27 cellular contexts compared by ENCODE assay signal in genomic region chr11:1281326-1281973, GRCh38. TPM values are rescaled to one million over a fixed set of nuclear protein-coding genes. Genes with fewer than 3 reads are reported as not detected.
DNase-seq lines count a peak whose midpoint lies in the region; ATAC-seq and TF ChIP-seq lines count a peak whose summit lies in the region.
"Had no signal": no experiment of that assay in that cellular context is flagged by ENCODE, and none has a peak within 500 bp of the region (broad histone marks: within the 10 kb centered on the region; RNA-seq: fewer than 3 reads in every experiment).

No MANE protein-coding gene starts in this region.

- H3K9me3 ChIP-seq in upper lobe of left lung (no peaks in the 10 kb centered on the region), stomach (no peaks in the 10 kb centered on the region)
- H3K9me3 ChIP-seq: BE2C, esophagus muscularis mucosa had no signal

- peak overlapping the region in 55 of 59 donors; percentile 6 to 89 (median 72) for H3K27ac ChIP-seq in dorsolateral prefrontal cortex
- peak overlapping the region; percentile 27 to 79 (median 57) for H3K27ac ChIP-seq in upper lobe of left lung
- no peak overlapping the region for H3K27ac ChIP-seq in stomach

- peak overlapping the region; percentile 54 for H3K27ac Mint-ChIP-seq in activated CD4-positive, alpha-beta T cell treated with anti-CD3 and anti-CD28 coated beads, Interleukin-2, amount 10 ng/mL, durations not matched to agents 24 days and 14 days
- H3K27ac Mint-ChIP-seq: activated T-helper 1 cell treated with anti-CD3 and anti-CD28 coated beads, Interleukin-12 subunit alpha, Interleukin-12 subunit beta, Interleukin-2, Interleukin-4 antibody, amounts not matched to agents 30 ng/mL and 10 ng/mL and 1 ng/mL, durations not matched to agents 14 hours and 24 hours and 36 hours; stimulated activated naive B cell treated with anti-CD40 and anti-IgM and Interleukin-4, amounts not matched to agents 10 μg/mL and 1 μg/mL and 100 μg/mL, for 72 hours; T-helper 1 cell treated with Interleukin-12 subunit alpha and Interleukin-12 subunit beta and Interleukin-4 antibody, amounts not matched to agents 30 μg/mL and 1 μg/mL, for 36 hours had no signal

- H3K4me1 ChIP-seq in upper lobe of left lung (peaks cover 4 to 10% (median 7%) of the 10 kb centered on the region in 4 donors), stomach (peaks cover 0 to 10% (median 0%) of the 10 kb centered on the region in 4 donors)
- H3K4me1 ChIP-seq: BE2C had no signal

- TF ChIP-seq EP300 in upper lobe of left lung (IDR thresholded peaks at IDR 0.05) (no peak), stomach (IDR thresholded peaks at IDR 0.05) (no peak)

- no peaks in the 10 kb centered on the region for H3K9me3 Mint-ChIP-seq in activated CD4-positive, alpha-beta T cell treated with anti-CD3 and anti-CD28 coated beads, Interleukin-2, amount 10 ng/mL, durations not matched to agents 24 days and 14 days
- H3K9me3 Mint-ChIP-seq: activated T-helper 1 cell treated with anti-CD3 and anti-CD28 coated beads, Interleukin-12 subunit alpha, Interleukin-12 subunit beta, Interleukin-2, Interleukin-4 antibody, amounts not matched to agents 30 ng/mL and 10 ng/mL and 1 ng/mL, durations not matched to agents 14 hours and 24 hours and 36 hours; central memory CD8-positive, alpha-beta T cell; stimulated activated naive B cell treated with anti-CD40 and anti-IgM and Interleukin-4, amounts not matched to agents 10 μg/mL and 1 μg/mL and 100 μg/mL, for 72 hours; T-helper 1 cell treated with Interleukin-12 subunit alpha and Interleukin-12 subunit beta and Interleukin-4 antibody, amounts not matched to agents 30 μg/mL and 1 μg/mL, for 36 hours had no signal

- ATAC-seq in upper lobe of left lung (ENCODE audit: low FRiP score in 2 of 2) (no peak), GM19463 (IDR thresholded peaks at IDR 0.05; ENCODE audit: unreplicated experiment) (no peak)
- ATAC-seq: GM12878; PC-3; stimulated activated naive B cell treated with anti-CD40 and anti-IgM and Interleukin-4, amounts not matched to agents 10 μg/mL and 1 μg/mL and 100 μg/mL, for 72 hours had no signal

- no peak overlapping the region for H3K4me3 Mint-ChIP-seq in activated CD4-positive, alpha-beta T cell treated with anti-CD3 and anti-CD28 coated beads, Interleukin-2, amount 10 ng/mL, durations not matched to agents 24 days and 14 days
- H3K4me3 Mint-ChIP-seq: activated T-helper 1 cell treated with anti-CD3 and anti-CD28 coated beads, Interleukin-12 subunit alpha, Interleukin-12 subunit beta, Interleukin-2, Interleukin-4 antibody, amounts not matched to agents 30 ng/mL and 10 ng/mL and 1 ng/mL, durations not matched to agents 14 hours and 24 hours and 36 hours; central memory CD8-positive, alpha-beta T cell; stimulated activated naive B cell treated with anti-CD40 and anti-IgM and Interleukin-4, amounts not matched to agents 10 μg/mL and 1 μg/mL and 100 μg/mL, for 72 hours; T-helper 1 cell treated with Interleukin-12 subunit alpha and Interleukin-12 subunit beta and Interleukin-4 antibody, amounts not matched to agents 30 μg/mL and 1 μg/mL, for 36 hours had no signal

- H3K27me3 Mint-ChIP-seq in activated CD4-positive, alpha-beta T cell treated with anti-CD3 and anti-CD28 coated beads, Interleukin-2, amount 10 ng/mL, durations not matched to agents 24 days and 14 days = no peaks in the 10 kb centered on the region
- H3K27me3 Mint-ChIP-seq: central memory CD8-positive, alpha-beta T cell; stimulated activated naive B cell treated with anti-CD40 and anti-IgM and Interleukin-4, amounts not matched to agents 10 μg/mL and 1 μg/mL and 100 μg/mL, for 72 hours had no signal

- TF ChIP-seq POLR2A in upper lobe of left lung (IDR thresholded peaks at IDR 0.05) = no peak
- no peak for TF ChIP-seq POLR2A in stomach (IDR thresholded peaks at IDR 0.05)

- intact Hi-C loops in activated CD4-positive, alpha-beta T cell treated with anti-CD3 and anti-CD28 coated beads, Interleukin-2, amount 10 ng/mL, durations not matched to agents 24 days and 14 days (cut with micrococcal nuclease) = no loop called here
- intact Hi-C loops in dorsolateral prefrontal cortex (cut with DNase I) = no loop called here
- intact Hi-C loops in stomach (cut with DNase I; ENCODE audit: low total_unique reads) = no loop called here

- H3K36me3 ChIP-seq in upper lobe of left lung (peaks cover 14 to 91% (median 75%) of the 10 kb centered on the region in 4 donors), stomach (peaks cover 57 to 100% (median 98%) of the 10 kb centered on the region in 4 donors)
- H3K36me3 ChIP-seq: BE2C had no signal

- H3K27me3 ChIP-seq in dorsolateral prefrontal cortex = no peaks in the 10 kb centered on the region
- H3K27me3 ChIP-seq in upper lobe of left lung = no peaks in the 10 kb centered on the region
- no peaks in the 10 kb centered on the region for H3K27me3 ChIP-seq in stomach
- H3K27me3 ChIP-seq: BE2C, esophagus muscularis mucosa had no signal

- peak overlapping the region in 1 of 59 donors; percentile 7 for H3K4me3 ChIP-seq in dorsolateral prefrontal cortex
- H3K4me3 ChIP-seq in upper lobe of left lung = no peak overlapping the region
- no peak overlapping the region for H3K4me3 ChIP-seq in stomach
- H3K4me3 ChIP-seq: esophagus muscularis mucosa, GM12878, smooth muscle cell had no signal

- H3K4me1 Mint-ChIP-seq in activated CD4-positive, alpha-beta T cell treated with anti-CD3 and anti-CD28 coated beads, Interleukin-2, amount 10 ng/mL, durations not matched to agents 24 days and 14 days = no peaks in the 10 kb centered on the region
- H3K4me1 Mint-ChIP-seq: stimulated activated naive B cell treated with anti-CD40 and anti-IgM and Interleukin-4, amounts not matched to agents 10 μg/mL and 1 μg/mL and 100 μg/mL, for 72 hours had no signal

- DNase-seq in activated CD4-positive, alpha-beta T cell treated with anti-CD3 and anti-CD28 coated beads, Interleukin-2, amount 10 ng/mL, durations not matched to agents 24 days and 14 days = no peak
- DNase-seq in activated CD4-positive, alpha-beta T cell treated with anti-CD3 and anti-CD28 coated beads for 1 hour = no peak
- peak in 4 of 10 donors; percentile 55 to 69 (median 57) for DNase-seq in dorsolateral prefrontal cortex
- peak; percentile 41 for DNase-seq in iris pigment epithelial cell (ENCODE audit: low read depth)
- DNase-seq in upper lobe of left lung = peak in 1 of 2 donors; percentile 71
- DNase-seq in stomach = no peak
- DNase-seq in cortex of kidney (lab: John Stamatoyannopoulos, UW) = no peak
- DNase-seq: 8988T; activated CD4-positive, alpha-beta T cell treated with anti-CD3 and anti-CD28 coated beads for 48 hours; activated naive CD4-positive, alpha-beta T cell treated with anti-CD3 and anti-CD28 coated beads, Interleukin-2, amount 50 U/mL, for 16 hours; BE2C; DMS79; effector CD4-positive, alpha-beta T cell; NCI-H2081; NCI-H446; PC-3; stimulated activated CD4-positive, alpha-beta T cell treated with anti-CD3 and anti-CD28 coated beads, Interleukin-2, amount 100 ng/mL, for 48 hours; stimulated activated naive B cell treated with anti-CD40 and anti-IgM and Interleukin-4, amounts not matched to agents 10 μg/mL and 1 μg/mL and 100 μg/mL, for 72 hours had no signal

- peaks cover 12% of the 10 kb centered on the region for H3K36me3 Mint-ChIP-seq in activated CD4-positive, alpha-beta T cell treated with anti-CD3 and anti-CD28 coated beads, Interleukin-2, amount 10 ng/mL, durations not matched to agents 24 days and 14 days (ENCODE audit: low read depth)

- WGBS in upper lobe of left lung, 2 donors = 75 to 86% methylated on average over 13 to 33 of the region's 33 CpGs
- WGBS in stomach, 5 donors = 82 to 93% (median 90%) methylated on average over 11 to 33 of the region's 33 CpGs

- TF ChIP-seq CTCF in dorsolateral prefrontal cortex (IDR thresholded peaks at IDR 0.05 in 54 of 56, conservative IDR thresholded peaks at IDR 0.05 in 2 of 56; ENCODE audit: low read depth in 1 of 56, partially characterized antibody in 56 of 56) (no peak), upper lobe of left lung (IDR thresholded peaks at IDR 0.05) (no peak), stomach (IDR thresholded peaks at IDR 0.05) (no peak)

RNA-seq across cellular contexts. Expression of gene TOLLIP, which starts 28.0 kb away (rescaled TPM):
- total RNA-seq in activated CD4-positive, alpha-beta T cell treated with anti-CD3 and anti-CD28 coated beads, Interleukin-2, amount 10 ng/mL, durations not matched to agents 24 days and 14 days = 32.4 and 38.9 TPM in 2 replicates
- total RNA-seq in dorsolateral prefrontal cortex (100 to 1,000 TPM; 129 to 348 (median 261) TPM), upper lobe of left lung (10 to 100 TPM; 39.5 to 97.4 (median 53.4) TPM), stomach (100 to 1,000 TPM in 1 of 5 donors, 10 to 100 TPM in 4; 14.9 to 119 (median 55.4) TPM)
- polyA plus RNA-seq in stomach = 10 to 100 TPM; 23.9 to 29.3 (median 26.9) TPM

RNA-seq across cellular contexts. Expression of gene MUC5B, which starts 58.6 kb away (rescaled TPM):
- total RNA-seq in activated CD4-positive, alpha-beta T cell treated with anti-CD3 and anti-CD28 coated beads, Interleukin-2, amount 10 ng/mL, durations not matched to agents 24 days and 14 days = not detected in 2 replicates
- total RNA-seq in dorsolateral prefrontal cortex = 1 to 10 TPM in 8 of 120 experiments, under 1 TPM in 54, not detected in 58; 0.03 to 2.2 (median 0.22) TPM
- total RNA-seq in upper lobe of left lung = 10 to 100 TPM in 4 of 6 donors, 1 to 10 TPM in 2; 3.2 to 54.5 (median 16.2) TPM
- 100 to 1,000 TPM in 1 of 5 donors, 10 to 100 TPM in 2, 1 to 10 TPM in 2; 5.8 to 516 (median 38.5) TPM for total RNA-seq in stomach
- polyA plus RNA-seq in stomach = 1 to 10 TPM in 1 of 3 donors, under 1 TPM in 2; under 0.01 to 5.4 (median 0.68) TPM
- total RNA-seq: activated T-helper 1 cell treated with anti-CD3 and anti-CD28 coated beads, Interleukin-12 subunit alpha, Interleukin-12 subunit beta, Interleukin-2, Interleukin-4 antibody, amounts not matched to agents 30 ng/mL and 10 ng/mL and 1 ng/mL, durations not matched to agents 14 hours and 24 hours and 36 hours; LHCN-M2; pulmonary artery endothelial cell; smooth muscle cell had no signal
- polyA plus RNA-seq: GM12878, smooth muscle cell had no signal

Comparison
In these comparisons a context has a peak if more than half of its experiments do, and no peak if none do; other contexts are left out.
1. H3K27ac ChIP-seq: peak in dorsolateral prefrontal cortex (55 of 59) and upper lobe of left lung (4 of 4); none in stomach (0 of 5).